Comparison of ENCODE assay signal across 36 cellular contexts in genomic region chr5:33425334-33425733, GRCh38.
"Had no signal": no experiment of that assay in that cellular context is flagged by ENCODE, and none has a peak within 500 bp of the region (broad histone marks: within the 10 kb centered on the region; RNA-seq: fewer than 3 reads in every experiment).

No MANE protein-coding gene starts in this region.

- H3K4me3 ChIP-seq: ascending aorta, cardiac muscle cell had no signal

- H3K4me1 Mint-ChIP-seq: activated B cell treated with CpG ODN at 0.5 μM for 24 hours; activated CD4-positive, alpha-beta memory T cell treated with anti-CD3 and anti-CD28 coated beads, Interleukin-2, amount 10 ng/mL, durations not matched to agents 7 days and 5 days; activated CD4-positive, alpha-beta T cell treated with anti-CD3 and anti-CD28 coated beads, Interleukin-2, amount 10 ng/mL, durations not matched to agents 24 days and 14 days; activated CD8-positive, alpha-beta memory T cell treated with anti-CD3 and anti-CD28 coated beads, Interleukin-2, amount 10 ng/mL, durations not matched to agents 7 days and 5 days; activated naive CD4-positive, alpha-beta T cell treated with anti-CD3 and anti-CD28 coated beads, Interleukin-2, amount 10 ng/mL, durations not matched to agents 7 days and 5 days; activated naive CD4-positive, alpha-beta T cell treated with anti-CD3 and anti-CD28 coated beads, Interleukin-2, amount 50 U/mL, for 24 hours; activated naive CD8-positive, alpha-beta T cell treated with anti-CD3 and anti-CD28 coated beads, Interleukin-2, amount 10 ng/mL, durations not matched to agents 7 days and 5 days; activated naive CD8-positive, alpha-beta T cell treated with anti-CD3 and anti-CD28 coated beads, Interleukin-2, amount 50 U/mL, for 24 hours; brain; central memory CD8-positive, alpha-beta T cell had no signal

- H3K9me3 ChIP-seq: ascending aorta had no signal

- H3K36me3 Mint-ChIP-seq: activated CD8-positive, alpha-beta memory T cell treated with anti-CD3 and anti-CD28 coated beads, Interleukin-2, amount 10 ng/mL, durations not matched to agents 7 days and 5 days; activated naive CD4-positive, alpha-beta T cell treated with anti-CD3 and anti-CD28 coated beads, Interleukin-2, amount 10 ng/mL, durations not matched to agents 7 days and 5 days; activated naive CD4-positive, alpha-beta T cell treated with anti-CD3 and anti-CD28 coated beads, Interleukin-2, amount 50 U/mL, for 24 hours; activated naive CD8-positive, alpha-beta T cell treated with anti-CD3 and anti-CD28 coated beads, Interleukin-2, amount 10 ng/mL, durations not matched to agents 7 days and 5 days; brain had no signal

- H3K27me3 Mint-ChIP-seq: activated naive CD4-positive, alpha-beta T cell treated with anti-CD3 and anti-CD28 coated beads, Interleukin-2, amount 10 ng/mL, durations not matched to agents 7 days and 5 days had no signal

- H3K27me3 ChIP-seq: ascending aorta, cardiac muscle cell had no signal

- H3K9me3 Mint-ChIP-seq: activated B cell treated with CpG ODN at 0.5 μM for 24 hours; activated CD4-positive, alpha-beta memory T cell treated with anti-CD3 and anti-CD28 coated beads, Interleukin-2, amount 10 ng/mL, durations not matched to agents 7 days and 5 days; activated CD4-positive, alpha-beta T cell treated with anti-CD3 and anti-CD28 coated beads, Interleukin-2, amount 10 ng/mL, durations not matched to agents 24 days and 14 days; activated naive CD4-positive, alpha-beta T cell treated with anti-CD3 and anti-CD28 coated beads, Interleukin-2, amount 10 ng/mL, durations not matched to agents 7 days and 5 days; activated naive CD4-positive, alpha-beta T cell treated with anti-CD3 and anti-CD28 coated beads, Interleukin-2, amount 50 U/mL, for 24 hours; activated naive CD8-positive, alpha-beta T cell treated with anti-CD3 and anti-CD28 coated beads, Interleukin-2, amount 10 ng/mL, durations not matched to agents 7 days and 5 days; activated naive CD8-positive, alpha-beta T cell treated with anti-CD3 and anti-CD28 coated beads, Interleukin-2, amount 50 U/mL, for 24 hours; activated T-cell treated with anti-CD3 and anti-CD28 coated beads, Interleukin-2, amount 50 U/mL, for 24 hours; central memory CD8-positive, alpha-beta T cell; T-helper 1 cell treated with Interleukin-12 subunit alpha and Interleukin-12 subunit beta and Interleukin-4 antibody, amounts not matched to agents 30 μg/mL and 1 μg/mL, for 36 hours; T-helper 2 cell treated with Interferon-gamma antibody and Interleukin-4, amounts not matched to agents 5 μg/mL and 100 μg/mL, for 36 hours had no signal

- H3K4me3 Mint-ChIP-seq: activated B cell treated with CpG ODN at 0.5 μM for 24 hours; activated CD4-positive, alpha-beta memory T cell treated with anti-CD3 and anti-CD28 coated beads, Interleukin-2, amount 10 ng/mL, durations not matched to agents 7 days and 5 days; activated CD4-positive, alpha-beta T cell treated with anti-CD3 and anti-CD28 coated beads, Interleukin-2, amount 10 ng/mL, durations not matched to agents 24 days and 14 days; activated CD8-positive, alpha-beta memory T cell treated with anti-CD3 and anti-CD28 coated beads, Interleukin-2, amount 10 ng/mL, durations not matched to agents 7 days and 5 days; activated CD8-positive, alpha-beta T cell treated with anti-CD3 and anti-CD28 coated beads, Interleukin-2, amount 10 ng/mL, durations not matched to agents 7 days and 5 days; activated naive CD4-positive, alpha-beta T cell treated with anti-CD3 and anti-CD28 coated beads, Interleukin-2, amount 10 ng/mL, durations not matched to agents 7 days and 5 days; activated naive CD4-positive, alpha-beta T cell treated with anti-CD3 and anti-CD28 coated beads, Interleukin-2, amount 50 U/mL, for 24 hours; activated naive CD8-positive, alpha-beta T cell; activated naive CD8-positive, alpha-beta T cell treated with anti-CD3 and anti-CD28 coated beads, Interleukin-2, amount 10 ng/mL, durations not matched to agents 7 days and 5 days; activated naive CD8-positive, alpha-beta T cell treated with anti-CD3 and anti-CD28 coated beads, Interleukin-2, amount 50 U/mL, for 24 hours; activated T-cell treated with anti-CD3 and anti-CD28 coated beads, Interleukin-2, amount 50 U/mL, for 24 hours; brain; central memory CD8-positive, alpha-beta T cell; T-helper 1 cell treated with Interleukin-12 subunit alpha and Interleukin-12 subunit beta and Interleukin-4 antibody, amounts not matched to agents 30 μg/mL and 1 μg/mL, for 36 hours; T-helper 2 cell treated with Interferon-gamma antibody and Interleukin-4, amounts not matched to agents 5 μg/mL and 100 μg/mL, for 36 hours had no signal

- H3K27ac ChIP-seq: ascending aorta, cardiac muscle cell, VCaP had no signal

- DNase-seq: activated B cell treated with CpG ODN at 0.5 μM for 24 hours; activated CD4-positive, alpha-beta memory T cell treated with anti-CD3 and anti-CD28 coated beads, Interleukin-2, amount 10 ng/mL, durations not matched to agents 7 days and 5 days; activated CD4-positive, alpha-beta T cell treated with anti-CD3 and anti-CD28 coated beads for 4 hours; activated CD4-positive, alpha-beta T cell treated with anti-CD3 and anti-CD28 coated beads, Interleukin-2, amount 10 ng/mL, durations not matched to agents 24 days and 14 days; activated CD4-positive, alpha-beta T cell treated with anti-CD3 and anti-CD28 coated beads, Interleukin-2, amount 50 U/mL, for 1 hour; activated CD4-positive, alpha-beta T cell treated with anti-CD3 and anti-CD28 coated beads, Interleukin-2, amount 50 U/mL, for 4 hours; activated CD4-positive, CD25-positive, alpha-beta regulatory T cell treated with anti-CD3 and anti-CD28 coated beads, Interleukin-2, amount 50 U/mL, for 72 hours; activated CD8-positive, alpha-beta memory T cell treated with anti-CD3 and anti-CD28 coated beads for 24 hours; activated CD8-positive, alpha-beta memory T cell treated with anti-CD3 and anti-CD28 coated beads, Interleukin-2, amount 10 ng/mL, durations not matched to agents 7 days and 5 days; activated CD8-positive, alpha-beta memory T cell treated with anti-CD3 and anti-CD28 coated beads, Interleukin-2, amount 50 U/mL, for 48 hours; activated CD8-positive, alpha-beta T cell treated with anti-CD3 and anti-CD28 coated beads, Interleukin-2, amount 10 ng/mL, durations not matched to agents 7 days and 5 days; activated effector memory CD4-positive, alpha-beta T cell treated with Interleukin-2 at 50 U/mL for 16 hours; activated gamma-delta T cell; activated naive CD4-positive, alpha-beta T cell treated with anti-CD3 and anti-CD28 coated beads, Interleukin-2, amount 10 ng/mL, durations not matched to agents 7 days and 5 days; activated naive CD4-positive, alpha-beta T cell treated with Interleukin-2 at 50 U/mL for 16 hours; activated naive CD8-positive, alpha-beta T cell treated with anti-CD3 and anti-CD28 coated beads, Interleukin-2, amount 10 ng/mL, durations not matched to agents 7 days and 5 days; activated naive CD8-positive, alpha-beta T cell treated with anti-CD3 and anti-CD28 coated beads, Interleukin-2, amount 50 U/mL, for 24 hours; activated T-cell treated with anti-CD3 and anti-CD28 coated beads, Interleukin-2, amount 50 U/mL, for 24 hours; activated T-cell treated with anti-CD3 and anti-CD28 coated beads, Interleukin-2, amount 50 U/mL, for 48 hours; amygdala; anterior cingulate cortex; caudate nucleus; cerebellar nuclear complex; T-helper 1 cell; T-helper 2 cell; T-helper 9 cell had no signal

- H3K36me3 ChIP-seq: ascending aorta, cardiac muscle cell had no signal

- H3K27ac Mint-ChIP-seq: activated B cell treated with CpG ODN at 0.5 μM for 24 hours; activated CD4-positive, alpha-beta memory T cell treated with anti-CD3 and anti-CD28 coated beads, Interleukin-2, amount 10 ng/mL, durations not matched to agents 7 days and 5 days; activated CD4-positive, alpha-beta T cell treated with anti-CD3 and anti-CD28 coated beads, Interleukin-2, amount 10 ng/mL, durations not matched to agents 24 days and 14 days; activated CD8-positive, alpha-beta memory T cell treated with anti-CD3 and anti-CD28 coated beads, Interleukin-2, amount 10 ng/mL, durations not matched to agents 7 days and 5 days; activated CD8-positive, alpha-beta T cell treated with anti-CD3 and anti-CD28 coated beads, Interleukin-2, amount 10 ng/mL, durations not matched to agents 7 days and 5 days; activated naive CD4-positive, alpha-beta T cell treated with anti-CD3 and anti-CD28 coated beads, Interleukin-2, amount 10 ng/mL, durations not matched to agents 7 days and 5 days; activated naive CD4-positive, alpha-beta T cell treated with anti-CD3 and anti-CD28 coated beads, Interleukin-2, amount 50 U/mL, for 24 hours; activated naive CD8-positive, alpha-beta T cell; activated naive CD8-positive, alpha-beta T cell treated with anti-CD3 and anti-CD28 coated beads, Interleukin-2, amount 10 ng/mL, durations not matched to agents 7 days and 5 days; activated naive CD8-positive, alpha-beta T cell treated with anti-CD3 and anti-CD28 coated beads, Interleukin-2, amount 50 U/mL, for 24 hours; activated T-cell treated with anti-CD3 and anti-CD28 coated beads, Interleukin-2, amount 50 U/mL, for 24 hours; activated T-helper 2 cell treated with anti-CD3 and anti-CD28 coated beads, Interferon-gamma antibody, Interleukin-2, Interleukin-4, amounts not matched to agents 10 μg/mL and 5 μg/mL and 100 μg/mL, durations not matched to agents 14 hours and 24 hours and 36 hours; brain; T-helper 1 cell treated with Interleukin-12 subunit alpha and Interleukin-12 subunit beta and Interleukin-4 antibody, amounts not matched to agents 30 μg/mL and 1 μg/mL, for 36 hours; T-helper 2 cell treated with Interferon-gamma antibody and Interleukin-4, amounts not matched to agents 5 μg/mL and 100 μg/mL, for 36 hours had no signal

- H3K4me1 ChIP-seq: ascending aorta had no signal
